Comparison of ENCODE assay signal across 17 cellular contexts in genomic region chr10:23742807-23743206, GRCh38.
DNase-seq lines count a peak whose midpoint lies in the region; ATAC-seq lines count a peak whose summit lies in the region.
"Had no signal": no experiment of that assay in that cellular context is flagged by ENCODE, and none has a peak within 500 bp of the region (broad histone marks: within the 10 kb centered on the region; RNA-seq: fewer than 3 reads in every experiment).

No MANE protein-coding gene starts in this region.

- ATAC-seq in GM21723 (IDR thresholded peaks at IDR 0.05; ENCODE audit: unreplicated experiment) (peak; percentile 27), HG03378 (IDR thresholded peaks at IDR 0.05; ENCODE audit: unreplicated experiment) (peak; percentile 14), GM19324 (IDR thresholded peaks at IDR 0.05; ENCODE audit: low FRiP score, unreplicated experiment) (no peak), HG03469 (IDR thresholded peaks at IDR 0.05; ENCODE audit: unreplicated experiment) (no peak)
- ATAC-seq: effector memory CD8-positive, alpha-beta T cell had no signal

- DNase-seq in NCI-H2029 treated with DMSO at 0.1 percent for 48 hours (lab: John Stamatoyannopoulos, UW), result peak; percentile 15
- DNase-seq in NCI-H2029 (lab: John Stamatoyannopoulos, UW), result no peak
- peak; percentile 50 for DNase-seq in ureter (ENCODE audit: low spot score)
- no peak for DNase-seq in activated CD4-positive, alpha-beta T cell treated with anti-CD3 and anti-CD28 coated beads for 1 hour
- DNase-seq: 8988T; activated CD8-positive, alpha-beta memory T cell treated with anti-CD3 and anti-CD28 coated beads for 24 hours; amniotic stem cell; effector memory CD8-positive, alpha-beta T cell; EL; hypothalamus; NCI-H1930; NCI-H526 treated with DMSO at 0.1 percent for 48 hours; SW 1271 had no signal

Comparison
In these comparisons a context has a peak if more than half of its experiments do, and no peak if none do; other contexts are left out.
1. DNase-seq: peak in NCI-H2029 treated with DMSO at 0.1 percent for 48 hours (single experiment) and ureter (single experiment); none in NCI-H2029 (single experiment) and activated CD4-positive, alpha-beta T cell treated with anti-CD3 and anti-CD28 coated beads for 1 hour (single experiment).
2. ATAC-seq: peak in GM21723 (single experiment) and HG03378 (single experiment); none in GM19324 (single experiment) and HG03469 (single experiment).